1 cellular context compared by ENCODE assay signal in the genomic region with DNA sequence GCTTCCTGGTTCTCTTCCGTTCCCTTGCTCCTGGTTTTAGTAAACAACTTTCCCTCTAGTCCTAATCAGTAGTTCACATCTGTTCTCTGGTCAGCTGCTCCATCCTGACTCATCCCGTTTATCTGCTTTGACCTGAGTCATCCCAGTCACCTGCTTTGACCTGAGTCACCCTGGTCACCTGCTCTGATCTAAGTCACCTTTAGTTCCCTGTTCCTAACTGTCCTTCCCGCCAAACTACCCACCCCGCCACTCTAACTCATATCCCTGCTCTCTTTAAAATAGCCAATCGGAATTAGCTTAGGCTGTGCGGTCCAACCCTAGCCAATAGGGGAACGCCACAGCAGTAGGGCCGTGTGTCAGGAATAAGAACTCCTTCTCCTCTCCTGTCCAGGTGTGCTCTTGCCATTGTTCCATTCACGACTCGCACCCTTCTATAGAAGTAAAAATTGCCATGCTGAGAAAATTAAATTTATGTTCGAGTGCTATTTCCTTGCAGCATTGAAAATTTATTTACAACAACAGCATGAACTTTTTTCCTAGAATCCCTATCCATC.
TF ChIP-seq lines count a peak whose summit lies in the region.

No MANE protein-coding gene starts in this region.

TF ChIP-seq in K562, 482 proteins besides CTCF, POLR2A, EP300 and RAD21 (continued from another document and continues in another):
- TF ChIP-seq, protein P1, sequence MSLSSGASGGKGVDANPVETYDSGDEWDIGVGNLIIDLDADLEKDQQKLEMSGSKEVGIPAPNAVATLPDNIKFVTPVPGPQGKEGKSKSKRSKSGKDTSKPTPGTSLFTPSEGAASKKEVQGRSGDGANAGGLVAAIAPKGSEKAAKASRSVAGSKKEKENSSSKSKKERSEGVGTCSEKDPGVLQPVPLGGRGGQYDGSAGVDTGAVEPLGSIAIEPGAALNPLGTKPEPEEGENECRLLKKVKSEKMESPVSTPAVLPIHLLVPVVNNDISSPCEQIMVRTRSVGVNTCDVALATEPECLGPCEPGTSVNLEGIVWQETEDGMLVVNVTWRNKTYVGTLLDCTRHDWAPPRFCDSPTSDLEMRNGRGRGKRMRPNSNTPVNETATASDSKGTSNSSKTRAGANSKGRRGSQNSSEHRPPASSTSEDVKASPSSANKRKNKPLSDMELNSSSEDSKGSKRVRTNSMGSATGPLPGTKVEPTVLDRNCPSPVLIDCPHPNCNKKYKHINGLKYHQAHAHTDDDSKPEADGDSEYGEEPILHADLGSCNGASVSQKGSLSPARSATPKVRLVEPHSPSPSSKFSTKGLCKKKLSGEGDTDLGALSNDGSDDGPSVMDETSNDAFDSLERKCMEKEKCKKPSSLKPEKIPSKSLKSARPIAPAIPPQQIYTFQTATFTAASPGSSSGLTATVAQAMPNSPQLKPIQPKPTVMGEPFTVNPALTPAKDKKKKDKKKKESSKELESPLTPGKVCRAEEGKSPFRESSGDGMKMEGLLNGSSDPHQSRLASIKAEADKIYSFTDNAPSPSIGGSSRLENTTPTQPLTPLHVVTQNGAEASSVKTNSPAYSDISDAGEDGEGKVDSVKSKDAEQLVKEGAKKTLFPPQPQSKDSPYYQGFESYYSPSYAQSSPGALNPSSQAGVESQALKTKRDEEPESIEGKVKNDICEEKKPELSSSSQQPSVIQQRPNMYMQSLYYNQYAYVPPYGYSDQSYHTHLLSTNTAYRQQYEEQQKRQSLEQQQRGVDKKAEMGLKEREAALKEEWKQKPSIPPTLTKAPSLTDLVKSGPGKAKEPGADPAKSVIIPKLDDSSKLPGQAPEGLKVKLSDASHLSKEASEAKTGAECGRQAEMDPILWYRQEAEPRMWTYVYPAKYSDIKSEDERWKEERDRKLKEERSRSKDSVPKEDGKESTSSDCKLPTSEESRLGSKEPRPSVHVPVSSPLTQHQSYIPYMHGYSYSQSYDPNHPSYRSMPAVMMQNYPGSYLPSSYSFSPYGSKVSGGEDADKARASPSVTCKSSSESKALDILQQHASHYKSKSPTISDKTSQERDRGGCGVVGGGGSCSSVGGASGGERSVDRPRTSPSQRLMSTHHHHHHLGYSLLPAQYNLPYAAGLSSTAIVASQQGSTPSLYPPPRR (CRISPR knock-in tag; IDR thresholded peaks at IDR 0.05; ENCODE audit: borderline replicate concordance), result no peak
- no peak for TF ChIP-seq ZNF764 (CRISPR knock-in tag; IDR thresholded peaks at IDR 0.05; ENCODE audit: low read depth)
- TF ChIP-seq CSDE1 (IDR thresholded peaks at IDR 0.05), result no peak
- no peak; the same call in 1 of the 2 replicates for TF ChIP-seq ZBTB17 (CRISPR knock-in tag; IDR thresholded peaks at IDR 0.05)
- peak; percentile 58 for TF ChIP-seq BRD9 (IDR thresholded peaks at IDR 0.05; ENCODE audit: low read depth, partially characterized antibody)
- TF ChIP-seq KHSRP (IDR thresholded peaks at IDR 0.05), result 0 out of 2 replicates have a peak, but pooled peaks have one; percentile 31
- TF ChIP-seq, protein P2, sequence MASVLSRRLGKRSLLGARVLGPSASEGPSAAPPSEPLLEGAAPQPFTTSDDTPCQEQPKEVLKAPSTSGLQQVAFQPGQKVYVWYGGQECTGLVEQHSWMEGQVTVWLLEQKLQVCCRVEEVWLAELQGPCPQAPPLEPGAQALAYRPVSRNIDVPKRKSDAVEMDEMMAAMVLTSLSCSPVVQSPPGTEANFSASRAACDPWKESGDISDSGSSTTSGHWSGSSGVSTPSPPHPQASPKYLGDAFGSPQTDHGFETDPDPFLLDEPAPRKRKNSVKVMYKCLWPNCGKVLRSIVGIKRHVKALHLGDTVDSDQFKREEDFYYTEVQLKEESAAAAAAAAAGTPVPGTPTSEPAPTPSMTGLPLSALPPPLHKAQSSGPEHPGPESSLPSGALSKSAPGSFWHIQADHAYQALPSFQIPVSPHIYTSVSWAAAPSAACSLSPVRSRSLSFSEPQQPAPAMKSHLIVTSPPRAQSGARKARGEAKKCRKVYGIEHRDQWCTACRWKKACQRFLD (CRISPR knock-in tag; IDR thresholded peaks at IDR 0.05), result 0 out of 2 replicates have a peak, but pooled peaks have one; percentile 58
- TF ChIP-seq FOXK2 (conservative IDR thresholded peaks at IDR 0.05 in 1 of 2, IDR thresholded peaks at IDR 0.05 in 1 of 2; ENCODE audit: low read depth in 2 of 2), result peak; percentile 95
- no peak for TF ChIP-seq ZNF830 (CRISPR knock-in tag; IDR thresholded peaks at IDR 0.05)
- TF ChIP-seq STAG1 (CRISPR knock-in tag; IDR thresholded peaks at IDR 0.05; ENCODE audit: borderline replicate concordance), result no peak
- peak; percentile 49 for TF ChIP-seq SMAD4 (CRISPR knock-in tag; conservative IDR thresholded peaks at IDR 0.05)
- peak in 1 of 2 experiments; percentile 57; a peak in 1 of 4 replicates for TF ChIP-seq NONO (IDR thresholded peaks at IDR 0.05; ENCODE audit: low read depth in 2 of 2, low read length in 1 of 2)
- peak in 1 of 2 experiments; percentile 51; a peak in 1 of 3 replicates for TF ChIP-seq CBX3 (IDR thresholded peaks at IDR 0.05; ENCODE audit: borderline replicate concordance in 1 of 2, low read length in 2 of 2)
- TF ChIP-seq PHB (CRISPR knock-in tag; IDR thresholded peaks at IDR 0.05), result no peak
- TF ChIP-seq NR2C1 (IDR thresholded peaks at IDR 0.05), result peak; percentile 76
- peak; percentile 83 for TF ChIP-seq NR2C1 (tag; IDR thresholded peaks at IDR 0.05)
- TF ChIP-seq MYNN (IDR thresholded peaks at IDR 0.05), result peak; percentile 93; the same call in 1 of the 2 replicates
- TF ChIP-seq MYNN (CRISPR knock-in tag; IDR thresholded peaks at IDR 0.05), result no peak
- no peak for TF ChIP-seq NR4A1 (CRISPR knock-in tag; IDR thresholded peaks at IDR 0.05)
- TF ChIP-seq NR4A1 (tag; IDR thresholded peaks at IDR 0.05), result no peak; the same call in 1 of the 2 replicates
- no peak for TF ChIP-seq ZNF253 (CRISPR knock-in tag; conservative IDR thresholded peaks at IDR 0.05)
- TF ChIP-seq, protein P3, sequence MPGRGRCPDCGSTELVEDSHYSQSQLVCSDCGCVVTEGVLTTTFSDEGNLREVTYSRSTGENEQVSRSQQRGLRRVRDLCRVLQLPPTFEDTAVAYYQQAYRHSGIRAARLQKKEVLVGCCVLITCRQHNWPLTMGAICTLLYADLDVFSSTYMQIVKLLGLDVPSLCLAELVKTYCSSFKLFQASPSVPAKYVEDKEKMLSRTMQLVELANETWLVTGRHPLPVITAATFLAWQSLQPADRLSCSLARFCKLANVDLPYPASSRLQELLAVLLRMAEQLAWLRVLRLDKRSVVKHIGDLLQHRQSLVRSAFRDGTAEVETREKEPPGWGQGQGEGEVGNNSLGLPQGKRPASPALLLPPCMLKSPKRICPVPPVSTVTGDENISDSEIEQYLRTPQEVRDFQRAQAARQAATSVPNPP (IDR thresholded peaks at IDR 0.05; ENCODE audit: borderline replicate concordance, insufficient read depth, insufficient read length), result no peak
- TF ChIP-seq, protein P4, sequence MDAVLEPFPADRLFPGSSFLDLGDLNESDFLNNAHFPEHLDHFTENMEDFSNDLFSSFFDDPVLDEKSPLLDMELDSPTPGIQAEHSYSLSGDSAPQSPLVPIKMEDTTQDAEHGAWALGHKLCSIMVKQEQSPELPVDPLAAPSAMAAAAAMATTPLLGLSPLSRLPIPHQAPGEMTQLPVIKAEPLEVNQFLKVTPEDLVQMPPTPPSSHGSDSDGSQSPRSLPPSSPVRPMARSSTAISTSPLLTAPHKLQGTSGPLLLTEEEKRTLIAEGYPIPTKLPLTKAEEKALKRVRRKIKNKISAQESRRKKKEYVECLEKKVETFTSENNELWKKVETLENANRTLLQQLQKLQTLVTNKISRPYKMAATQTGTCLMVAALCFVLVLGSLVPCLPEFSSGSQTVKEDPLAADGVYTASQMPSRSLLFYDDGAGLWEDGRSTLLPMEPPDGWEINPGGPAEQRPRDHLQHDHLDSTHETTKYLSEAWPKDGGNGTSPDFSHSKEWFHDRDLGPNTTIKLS (IDR thresholded peaks at IDR 0.05; ENCODE audit: borderline replicate concordance, low read depth), result no peak
- TF ChIP-seq CREBBP (IDR thresholded peaks at IDR 0.05; ENCODE audit: low read depth, low read length), result no peak
- no peak for TF ChIP-seq CREB1 (IDR thresholded peaks at IDR 0.05)
- no peak for TF ChIP-seq CREB1 (CRISPR knock-in tag; IDR thresholded peaks at IDR 0.05)
- no peak for TF ChIP-seq POLR3A (IDR thresholded peaks at IDR 0.05; ENCODE audit: borderline replicate concordance, extremely low read depth, insufficient read depth, insufficient read length)
- peak; percentile 44; the same call in 1 of the 2 replicates for TF ChIP-seq ZNF197 (CRISPR knock-in tag; IDR thresholded peaks at IDR 0.05; ENCODE audit: low read depth)
- TF ChIP-seq SP1 (CRISPR knock-in tag; IDR thresholded peaks at IDR 0.05), result peak; percentile 60; the same call in 1 of the 2 replicates
- TF ChIP-seq, protein P5, sequence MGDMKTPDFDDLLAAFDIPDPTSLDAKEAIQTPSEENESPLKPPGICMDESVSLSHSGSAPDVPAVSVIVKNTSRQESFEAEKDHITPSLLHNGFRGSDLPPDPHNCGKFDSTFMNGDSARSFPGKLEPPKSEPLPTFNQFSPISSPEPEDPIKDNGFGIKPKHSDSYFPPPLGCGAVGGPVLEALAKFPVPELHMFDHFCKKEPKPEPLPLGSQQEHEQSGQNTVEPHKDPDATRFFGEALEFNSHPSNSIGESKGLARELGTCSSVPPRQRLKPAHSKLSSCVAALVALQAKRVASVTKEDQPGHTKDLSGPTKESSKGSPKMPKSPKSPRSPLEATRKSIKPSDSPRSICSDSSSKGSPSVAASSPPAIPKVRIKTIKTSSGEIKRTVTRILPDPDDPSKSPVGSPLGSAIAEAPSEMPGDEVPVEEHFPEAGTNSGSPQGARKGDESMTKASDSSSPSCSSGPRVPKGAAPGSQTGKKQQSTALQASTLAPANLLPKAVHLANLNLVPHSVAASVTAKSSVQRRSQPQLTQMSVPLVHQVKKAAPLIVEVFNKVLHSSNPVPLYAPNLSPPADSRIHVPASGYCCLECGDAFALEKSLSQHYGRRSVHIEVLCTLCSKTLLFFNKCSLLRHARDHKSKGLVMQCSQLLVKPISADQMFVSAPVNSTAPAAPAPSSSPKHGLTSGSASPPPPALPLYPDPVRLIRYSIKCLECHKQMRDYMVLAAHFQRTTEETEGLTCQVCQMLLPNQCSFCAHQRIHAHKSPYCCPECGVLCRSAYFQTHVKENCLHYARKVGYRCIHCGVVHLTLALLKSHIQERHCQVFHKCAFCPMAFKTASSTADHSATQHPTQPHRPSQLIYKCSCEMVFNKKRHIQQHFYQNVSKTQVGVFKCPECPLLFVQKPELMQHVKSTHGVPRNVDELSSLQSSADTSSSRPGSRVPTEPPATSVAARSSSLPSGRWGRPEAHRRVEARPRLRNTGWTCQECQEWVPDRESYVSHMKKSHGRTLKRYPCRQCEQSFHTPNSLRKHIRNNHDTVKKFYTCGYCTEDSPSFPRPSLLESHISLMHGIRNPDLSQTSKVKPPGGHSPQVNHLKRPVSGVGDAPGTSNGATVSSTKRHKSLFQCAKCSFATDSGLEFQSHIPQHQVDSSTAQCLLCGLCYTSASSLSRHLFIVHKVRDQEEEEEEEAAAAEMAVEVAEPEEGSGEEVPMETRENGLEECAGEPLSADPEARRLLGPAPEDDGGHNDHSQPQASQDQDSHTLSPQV (IDR thresholded peaks at IDR 0.05), result peak; percentile 82
- TF ChIP-seq DACH1 (IDR thresholded peaks at IDR 0.05; ENCODE audit: partially characterized antibody), result peak; percentile 85
- TF ChIP-seq, protein P6, sequence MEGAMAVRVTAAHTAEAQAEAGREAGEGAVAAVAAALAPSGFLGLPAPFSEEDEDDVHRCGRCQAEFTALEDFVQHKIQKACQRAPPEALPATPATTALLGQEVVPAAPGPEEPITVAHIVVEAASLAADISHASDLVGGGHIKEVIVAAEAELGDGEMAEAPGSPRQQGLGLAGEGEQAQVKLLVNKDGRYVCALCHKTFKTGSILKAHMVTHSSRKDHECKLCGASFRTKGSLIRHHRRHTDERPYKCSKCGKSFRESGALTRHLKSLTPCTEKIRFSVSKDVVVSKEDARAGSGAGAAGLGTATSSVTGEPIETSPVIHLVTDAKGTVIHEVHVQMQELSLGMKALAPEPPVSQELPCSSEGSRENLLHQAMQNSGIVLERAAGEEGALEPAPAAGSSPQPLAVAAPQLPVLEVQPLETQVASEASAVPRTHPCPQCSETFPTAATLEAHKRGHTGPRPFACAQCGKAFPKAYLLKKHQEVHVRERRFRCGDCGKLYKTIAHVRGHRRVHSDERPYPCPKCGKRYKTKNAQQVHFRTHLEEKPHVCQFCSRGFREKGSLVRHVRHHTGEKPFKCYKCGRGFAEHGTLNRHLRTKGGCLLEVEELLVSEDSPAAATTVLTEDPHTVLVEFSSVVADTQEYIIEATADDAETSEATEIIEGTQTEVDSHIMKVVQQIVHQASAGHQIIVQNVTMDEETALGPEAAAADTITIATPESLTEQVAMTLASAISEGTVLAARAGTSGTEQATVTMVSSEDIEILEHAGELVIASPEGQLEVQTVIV (CRISPR knock-in tag; IDR thresholded peaks at IDR 0.05; ENCODE audit: borderline replicate concordance), result no peak
- TF ChIP-seq SRSF1 (IDR thresholded peaks at IDR 0.05; ENCODE audit: low read depth, low read length), result no peak
- TF ChIP-seq, protein P7, sequence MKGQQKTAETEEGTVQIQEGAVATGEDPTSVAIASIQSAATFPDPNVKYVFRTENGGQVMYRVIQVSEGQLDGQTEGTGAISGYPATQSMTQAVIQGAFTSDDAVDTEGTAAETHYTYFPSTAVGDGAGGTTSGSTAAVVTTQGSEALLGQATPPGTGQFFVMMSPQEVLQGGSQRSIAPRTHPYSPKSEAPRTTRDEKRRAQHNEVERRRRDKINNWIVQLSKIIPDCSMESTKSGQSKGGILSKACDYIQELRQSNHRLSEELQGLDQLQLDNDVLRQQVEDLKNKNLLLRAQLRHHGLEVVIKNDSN (CRISPR knock-in tag; IDR thresholded peaks at IDR 0.05), result peak; percentile 74
- TF ChIP-seq DPF2 (IDR thresholded peaks at IDR 0.05), result peak; percentile 99
- no peak for TF ChIP-seq HOXB6 (CRISPR knock-in tag; IDR thresholded peaks at IDR 0.05; ENCODE audit: borderline replicate concordance)
- no peak for TF ChIP-seq BMI1 (IDR thresholded peaks at IDR 0.05; ENCODE audit: low read length)
- TF ChIP-seq, protein P8, sequence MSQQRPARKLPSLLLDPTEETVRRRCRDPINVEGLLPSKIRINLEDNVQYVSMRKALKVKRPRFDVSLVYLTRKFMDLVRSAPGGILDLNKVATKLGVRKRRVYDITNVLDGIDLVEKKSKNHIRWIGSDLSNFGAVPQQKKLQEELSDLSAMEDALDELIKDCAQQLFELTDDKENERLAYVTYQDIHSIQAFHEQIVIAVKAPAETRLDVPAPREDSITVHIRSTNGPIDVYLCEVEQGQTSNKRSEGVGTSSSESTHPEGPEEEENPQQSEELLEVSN (IDR thresholded peaks at IDR 0.05; ENCODE audit: borderline replicate concordance in 1 of 2, extremely low read depth in 1 of 2, insufficient read depth in 1 of 2, insufficient read length in 1 of 2, low read depth in 1 of 2, low read length in 1 of 2, poor library complexity in 1 of 2, severe bottlenecking in 1 of 2), result peak in 1 of 2 experiments; percentile 30
- TF ChIP-seq C11orf30 (IDR thresholded peaks at IDR 0.05; ENCODE audit: low read depth), result peak; percentile 96
- peak; percentile 100 for TF ChIP-seq FOSL1 (tag; conservative IDR thresholded peaks at IDR 0.05)
- TF ChIP-seq ZNF175 (CRISPR knock-in tag; IDR thresholded peaks at IDR 0.05; ENCODE audit: low read depth), result no peak
